Comparison of ENCODE assay signal across 27 cellular contexts in the genomic region with DNA sequence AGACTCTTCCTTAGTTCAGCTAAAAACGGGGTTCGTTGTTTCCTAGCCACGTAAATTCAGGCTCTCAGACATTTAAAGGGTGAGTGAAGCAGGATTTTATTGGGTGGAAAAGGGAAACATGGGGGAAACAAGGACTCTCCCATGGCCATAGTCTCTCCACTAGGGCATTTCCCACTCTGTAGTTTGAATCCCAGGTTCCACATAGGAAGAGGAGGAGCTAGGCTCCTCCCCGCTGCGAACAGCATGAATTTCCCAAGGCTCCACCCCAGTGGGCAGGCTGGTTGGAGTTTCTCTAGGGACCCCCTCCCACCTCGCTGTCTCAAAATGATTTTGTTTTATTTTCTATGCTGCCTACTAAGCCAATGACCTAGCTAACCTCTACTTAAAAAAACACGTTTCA.
"Had no signal": no experiment of that assay in that cellular context is flagged by ENCODE, and none has a peak within 500 bp of the region (broad histone marks: within the 10 kb centered on the region; RNA-seq: fewer than 3 reads in every experiment).

No MANE protein-coding gene starts in this region.

- FAIRE-seq: urothelium cell line had no signal

- H3K36me3 ChIP-seq: left ventricle myocardium inferior, neural progenitor cell, ovary, right atrium auricular region, stomach, thoracic aorta, tibial artery, upper lobe of right lung had no signal

- H3K4me3 Mint-ChIP-seq: mesothelial cell of epicardium; naive B cell; natural killer cell; nephron progenitor cell; neural progenitor cell; stimulated activated naive B cell treated with anti-CD40 and anti-IgM and Interleukin-4, amounts not matched to agents 10 μg/mL and 1 μg/mL and 100 μg/mL, for 72 hours had no signal

- H3K27me3 ChIP-seq: neural progenitor cell, ovary, right atrium auricular region, stomach, tibial artery, upper lobe of right lung had no signal

- H3K27me3 Mint-ChIP-seq: naive B cell; progenitor cell of endocrine pancreas; stimulated activated naive B cell treated with anti-CD40 and anti-IgM and Interleukin-4, amounts not matched to agents 10 μg/mL and 1 μg/mL and 100 μg/mL, for 72 hours had no signal

- H3K4me2 ChIP-seq: neural progenitor cell had no signal

- H3K36me3 Mint-ChIP-seq: naive B cell; neural progenitor cell; stimulated activated naive B cell treated with anti-CD40 and anti-IgM and Interleukin-4, amounts not matched to agents 10 μg/mL and 1 μg/mL and 100 μg/mL, for 72 hours had no signal

- H3K4me1 ChIP-seq: left ventricle myocardium inferior, neural progenitor cell, right atrium auricular region, stomach, tibial artery, upper lobe of right lung had no signal

- H3K27ac Mint-ChIP-seq: mesothelial cell of epicardium; naive B cell; natural killer cell; nephron progenitor cell; neural progenitor cell; progenitor cell of endocrine pancreas; stimulated activated naive B cell treated with anti-CD40 and anti-IgM and Interleukin-4, amounts not matched to agents 10 μg/mL and 1 μg/mL and 100 μg/mL, for 72 hours had no signal

- H3K4me1 Mint-ChIP-seq: naive B cell; natural killer cell; nephron progenitor cell; neural progenitor cell; stimulated activated naive B cell treated with anti-CD40 and anti-IgM and Interleukin-4, amounts not matched to agents 10 μg/mL and 1 μg/mL and 100 μg/mL, for 72 hours had no signal

- H2AFZ ChIP-seq: neural progenitor cell had no signal

- DNase-seq: hypothalamus; islet precursor cell; left ventricle myocardium inferior; mesendoderm; naive B cell; natural killer cell; nephron progenitor cell; ovary; stimulated activated CD4-positive, alpha-beta T cell treated with anti-CD3 and anti-CD28 coated beads, Interleukin-12 subunit alpha, Interleukin-12 subunit beta, amount 100 ng/mL, for 4 hours; stimulated activated CD4-positive, alpha-beta T cell treated with anti-CD3 and anti-CD28 coated beads, Interleukin-15, amount 100 ng/mL, for 24 hours; stimulated activated CD4-positive, alpha-beta T cell treated with anti-CD3 and anti-CD28 coated beads, Interleukin-2, amount 100 ng/mL, for 24 hours; stimulated activated CD4-positive, alpha-beta T cell treated with anti-CD3 and anti-CD28 coated beads, Interleukin-4, amount 100 ng/mL, for 1 hour; stimulated activated naive B cell treated with anti-CD40 and anti-IgM and Interleukin-4, amounts not matched to agents 10 μg/mL and 1 μg/mL and 100 μg/mL, for 72 hours; stimulated activated naive CD8-positive, alpha-beta T cell treated with anti-CD3 and anti-CD28 coated beads, Interleukin-15, Interleukin-2, amounts not matched to agents 100 U/mL and 50 U/mL, for 24 hours; stomach; tibial artery; trophoblast cell; upper lobe of right lung had no signal

- ATAC-seq: natural killer cell; sciatic nerve; stimulated activated naive B cell treated with anti-CD40 and anti-IgM and Interleukin-4, amounts not matched to agents 10 μg/mL and 1 μg/mL and 100 μg/mL, for 72 hours; stimulated activated naive CD8-positive, alpha-beta T cell treated with anti-CD3 and anti-CD28 coated beads, Interleukin-15, Interleukin-2, amounts not matched to agents 100 U/mL and 50 U/mL, for 24 hours; upper lobe of right lung had no signal

- H3K4me3 ChIP-seq: left ventricle myocardium inferior, lung, neural progenitor cell, ovary, right atrium auricular region, skin epidermis, stomach, thoracic aorta, tibial artery, upper lobe of right lung had no signal

- H3K9me3 ChIP-seq: ovary, tibial artery had no signal

- H3K9ac ChIP-seq: neural progenitor cell had no signal

- H3K27ac ChIP-seq: left ventricle myocardium inferior, neural progenitor cell, ovary, right atrium auricular region, skin epidermis, stomach, thoracic aorta, tibial artery, upper lobe of right lung had no signal
